In the genomic region with DNA sequence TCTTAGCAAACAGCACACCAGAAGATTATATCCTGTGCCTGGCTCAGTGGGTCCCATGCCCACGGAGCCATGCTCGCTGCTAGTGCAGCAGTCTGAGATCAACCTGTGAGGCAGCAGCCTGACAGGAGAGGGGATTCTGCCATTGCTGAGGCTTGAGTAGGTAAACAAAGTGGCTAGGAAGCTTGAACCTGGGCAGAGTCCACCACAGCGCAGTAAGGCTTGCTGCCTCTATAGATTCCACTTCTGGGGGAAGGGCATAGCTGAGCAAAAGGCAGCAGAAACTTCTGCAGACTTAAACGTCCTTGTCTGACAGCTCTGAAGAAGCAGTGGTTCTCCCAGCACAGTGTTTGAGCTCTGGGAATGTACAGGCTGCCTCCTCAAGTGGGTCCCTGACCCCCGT, we compare ENCODE assay signal across 17 cellular contexts.
DNase-seq lines count a peak whose midpoint lies in the region; ATAC-seq and TF ChIP-seq lines count a peak whose summit lies in the region.
"Had no signal": no experiment of that assay in that cellular context is flagged by ENCODE, and none has a peak within 500 bp of the region (broad histone marks: within the 10 kb centered on the region; RNA-seq: fewer than 3 reads in every experiment).

No MANE protein-coding gene starts in this region.

- no peaks in the 10 kb centered on the region for H3K27me3 ChIP-seq in DND-41 (ENCODE audit: insufficient read depth, low read length, poor library complexity)
- H3K27me3 ChIP-seq in left ventricle myocardium inferior (ENCODE audit: low read depth): no peaks in the 10 kb centered on the region
- H3K27me3 ChIP-seq: BLaER1 treated with 17β-estradiol and CSF1 and Interleukin-3, amounts not matched to agents 10 nM and 100 nM had no signal

- no peak for TF ChIP-seq CTCF in DND-41 (IDR thresholded peaks at IDR 0.05; ENCODE audit: borderline replicate concordance, extremely low read depth, low read length, poor library complexity, severe bottlenecking)
- TF ChIP-seq CTCF in chondrocyte (IDR thresholded peaks at IDR 0.05): no peak
- no peak for TF ChIP-seq CTCF in left ventricle myocardium inferior (IDR thresholded peaks at IDR 0.05; ENCODE audit: borderline replicate concordance)

- H3K27ac ChIP-seq in DND-41 (ENCODE audit: low read length) (peak overlapping the region; percentile 40; the same call in 1 of the 2 replicates), left ventricle myocardium inferior (replicated peaks) (no peak overlapping the region)
- H3K27ac ChIP-seq: A549; BLaER1 treated with 17β-estradiol and CSF1 and Interleukin-3, amounts not matched to agents 10 nM and 100 nM; C4-2B had no signal

- no peaks in the 10 kb centered on the region for H3K79me2 ChIP-seq in DND-41 (ENCODE audit: insufficient read depth, low read length)

- H3K9me3 Mint-ChIP-seq in chondrocyte (ENCODE audit: low read depth): peaks cover 31% of the 10 kb centered on the region

- no peak overlapping the region for H3K9ac ChIP-seq in DND-41 (ENCODE audit: low read depth, low read length)
- H3K9ac ChIP-seq: BLaER1 treated with 17β-estradiol and CSF1 and Interleukin-3, amounts not matched to agents 10 nM and 100 nM had no signal

- H3K27ac Mint-ChIP-seq in chondrocyte (ENCODE audit: unreplicated experiment): no peak overlapping the region
- H3K27ac Mint-ChIP-seq: B cell; CD4-positive, alpha-beta T cell; CD8-positive, alpha-beta T cell had no signal

- DNase-seq in DND-41 (no peak), chondrocyte (ENCODE audit: low spot score) (peak; percentile 35), posterior vena cava (ENCODE audit: low spot score) (peak; percentile 62), left ventricle myocardium inferior (no peak), DMS53 (lab: John Stamatoyannopoulos, UW) (no peak)
- DNase-seq: 8988T; AML-193; Caco-2; Calu3; CD4-positive, alpha-beta T cell; CD8-positive, alpha-beta T cell; DMS79; GF-D8 had no signal

- H3K4me3 ChIP-seq in DND-41 (ENCODE audit: low read depth in 1 of 2, low read length in 2 of 2) (no peak overlapping the region), left ventricle myocardium inferior (no peak overlapping the region)
- H3K4me3 ChIP-seq: A549; BLaER1 treated with 17β-estradiol and CSF1 and Interleukin-3, amounts not matched to agents 10 nM and 100 nM had no signal

- peaks cover 7% of the 10 kb centered on the region for H3K4me1 ChIP-seq in DND-41 (ENCODE audit: insufficient read depth, low read length)
- no peaks in the 10 kb centered on the region for H3K4me1 ChIP-seq in left ventricle myocardium inferior
- H3K4me1 ChIP-seq: A549; BLaER1 treated with 17β-estradiol and CSF1 and Interleukin-3, amounts not matched to agents 10 nM and 100 nM; Caco-2 had no signal

- no peaks in the 10 kb centered on the region for H3K4me1 Mint-ChIP-seq in chondrocyte (ENCODE audit: low read depth)
- H3K4me1 Mint-ChIP-seq: B cell had no signal

- no peak for ATAC-seq in DND-41 (ENCODE audit: insufficient read depth, low read depth)
- ATAC-seq: A549; CD8-positive, alpha-beta T cell had no signal

- H2AFZ ChIP-seq in DND-41 (ENCODE audit: low read depth, low read length): no peak overlapping the region

- intact Hi-C loops in posterior vena cava (cut with DNase I) (no loop called here), left ventricle myocardium inferior (cut with micrococcal nuclease) (no loop called here)

- H3K4me2 ChIP-seq in DND-41 (ENCODE audit: insufficient read depth, low read length): no peak overlapping the region
- H3K4me2 ChIP-seq: A549; BLaER1 treated with 17β-estradiol and CSF1 and Interleukin-3, amounts not matched to agents 10 nM and 100 nM had no signal

- peaks cover 1% of the 10 kb centered on the region for H3K27me3 Mint-ChIP-seq in chondrocyte (ENCODE audit: low read depth)
- H3K27me3 Mint-ChIP-seq: B cell; CD4-positive, alpha-beta T cell had no signal

- no peaks in the 10 kb centered on the region for H4K20me1 ChIP-seq in DND-41 (ENCODE audit: insufficient read depth, low read length)
- H4K20me1 ChIP-seq: BLaER1 treated with 17β-estradiol and CSF1 and Interleukin-3, amounts not matched to agents 10 nM and 100 nM had no signal

- H3K4me3 Mint-ChIP-seq in chondrocyte (ENCODE audit: unreplicated experiment): no peak overlapping the region
- H3K4me3 Mint-ChIP-seq: B cell; CD4-positive, alpha-beta T cell; CD8-positive, alpha-beta T cell had no signal

- no peaks in the 10 kb centered on the region for H3K36me3 ChIP-seq in DND-41 (ENCODE audit: insufficient read depth, low read length)
- no peaks in the 10 kb centered on the region for H3K36me3 ChIP-seq in left ventricle myocardium inferior
- H3K36me3 ChIP-seq: BLaER1 treated with 17β-estradiol and CSF1 and Interleukin-3, amounts not matched to agents 10 nM and 100 nM had no signal

- H3K9me3 ChIP-seq in DND-41 (ENCODE audit: insufficient read depth, low read length, severe bottlenecking) (peaks cover 10% of the 10 kb centered on the region), left ventricle myocardium inferior (replicated peaks) (peaks cover 6% of the 10 kb centered on the region)
- H3K9me3 ChIP-seq: Caco-2 had no signal

- peaks cover 2% of the 10 kb centered on the region for H3K36me3 Mint-ChIP-seq in chondrocyte (ENCODE audit: low read depth)
- H3K36me3 Mint-ChIP-seq: CD8-positive, alpha-beta T cell had no signal

Comparison
In these comparisons a context has a peak if more than half of its experiments do, and no peak if none do; other contexts are left out.
1. DNase-seq: peak in chondrocyte (single experiment) and posterior vena cava (single experiment); none in DND-41 (single experiment), left ventricle myocardium inferior (single experiment) and DMS53 (single experiment).